8 cellular contexts compared by ENCODE assay signal in genomic region chr17:59668816-59669215, GRCh38. TPM values are rescaled to one million over a fixed set of nuclear protein-coding genes. Genes with fewer than 3 reads are reported as not detected.
A peak's percentile ranks its signal among the peaks of the same experiment; 100 is the strongest.
DNase-seq lines count a peak whose midpoint lies in the region; ATAC-seq and TF ChIP-seq lines count a peak whose summit lies in the region.

No MANE protein-coding gene starts in this region.

- peak overlapping the region; percentile 64 for H3K27ac ChIP-seq in ACC112 (ENCODE audit: low read depth, low read length)
- H3K27ac ChIP-seq in hepatocyte: peak overlapping the region; percentile 3

- H3K27me3 ChIP-seq in ACC112 (ENCODE audit: insufficient read depth, low read length) (no peaks in the 10 kb centered on the region), hepatocyte (no peaks in the 10 kb centered on the region)

- H3K9me3 Mint-ChIP-seq in activated T-helper 2 cell treated with anti-CD3 and anti-CD28 coated beads, Interferon-gamma antibody, Interleukin-2, Interleukin-4, amounts not matched to agents 10 μg/mL and 5 μg/mL and 100 μg/mL, durations not matched to agents 14 hours and 24 hours and 36 hours: no peaks in the 10 kb centered on the region

- no peaks in the 10 kb centered on the region for H3K9me3 ChIP-seq in hepatocyte (ENCODE audit: low read depth)

- intact Hi-C loops in activated T-helper 2 cell treated with anti-CD3 and anti-CD28 coated beads, Interferon-gamma antibody, Interleukin-2, Interleukin-4, amounts not matched to agents 10 μg/mL and 5 μg/mL and 100 μg/mL, durations not matched to agents 14 hours and 24 hours and 36 hours (cut with micrococcal nuclease): no loop called here
- intact Hi-C loops in posterior vena cava (cut with DNase I): no loop called here

- H3K4me3 ChIP-seq in ACC112 (ENCODE audit: low read depth, low read length) (peak overlapping the region; percentile 41; the same call in 1 of the 2 replicates), HFF-Myc (replicated peaks; ENCODE audit: low read depth, low read length) (no peak overlapping the region), hepatocyte (no peak overlapping the region)

- H3K4me3 Mint-ChIP-seq in activated T-helper 2 cell treated with anti-CD3 and anti-CD28 coated beads, Interferon-gamma antibody, Interleukin-2, Interleukin-4, amounts not matched to agents 10 μg/mL and 5 μg/mL and 100 μg/mL, durations not matched to agents 14 hours and 24 hours and 36 hours (ENCODE audit: low read depth): no peak overlapping the region

- peaks cover 14% of the 10 kb centered on the region for H4K20me1 ChIP-seq in hepatocyte (ENCODE audit: insufficient read depth, poor library complexity, severe bottlenecking)

- TF ChIP-seq CTCF in HFF-Myc (IDR thresholded peaks at IDR 0.05; ENCODE audit: low read depth, low read length, missing control alignments) (no peak), hepatocyte (IDR thresholded peaks at IDR 0.05; ENCODE audit: poor library complexity) (no peak)

- no peak overlapping the region for H3K4me2 ChIP-seq in hepatocyte

- H3K36me3 ChIP-seq in ACC112 (ENCODE audit: insufficient read depth, low read length) (peaks cover 46% of the 10 kb centered on the region), hepatocyte (replicated peaks; ENCODE audit: insufficient read depth, low read depth) (peaks cover 11% of the 10 kb centered on the region)

- ATAC-seq in HG02884 (IDR thresholded peaks at IDR 0.05; ENCODE audit: unreplicated experiment): no peak
- no peak for ATAC-seq in HG03460 (IDR thresholded peaks at IDR 0.05; ENCODE audit: unreplicated experiment)

- peaks cover 65% of the 10 kb centered on the region for H3K36me3 Mint-ChIP-seq in activated T-helper 2 cell treated with anti-CD3 and anti-CD28 coated beads, Interferon-gamma antibody, Interleukin-2, Interleukin-4, amounts not matched to agents 10 μg/mL and 5 μg/mL and 100 μg/mL, durations not matched to agents 14 hours and 24 hours and 36 hours (ENCODE audit: low read depth)

- H3K79me2 ChIP-seq in ACC112 (ENCODE audit: control insufficient read depth, insufficient read depth, low read length, unreplicated experiment) (peaks cover 48% of the 10 kb centered on the region), hepatocyte (peaks cover 47% of the 10 kb centered on the region)

- no peaks in the 10 kb centered on the region for H3K27me3 Mint-ChIP-seq in activated T-helper 2 cell treated with anti-CD3 and anti-CD28 coated beads, Interferon-gamma antibody, Interleukin-2, Interleukin-4, amounts not matched to agents 10 μg/mL and 5 μg/mL and 100 μg/mL, durations not matched to agents 14 hours and 24 hours and 36 hours (ENCODE audit: low read depth)

- DNase-seq in HFF-Myc (ENCODE audit: extremely low read depth, low read depth) (peak; percentile 81), hepatocyte (ENCODE audit: low spot score) (no peak), 8988T (no peak), posterior vena cava (ENCODE audit: low spot score) (no peak)
- DNase-seq in activated T-helper 2 cell treated with anti-CD3 and anti-CD28 coated beads, Interferon-gamma antibody, Interleukin-2, Interleukin-4, amounts not matched to agents 10 μg/mL and 5 μg/mL and 100 μg/mL, durations not matched to agents 14 hours and 24 hours and 36 hours (ENCODE audit: low spot score): no peak

- H2AFZ ChIP-seq in ACC112 (ENCODE audit: low read length, unreplicated experiment): no peak overlapping the region
- H2AFZ ChIP-seq in hepatocyte: no peak overlapping the region

- H3K27ac Mint-ChIP-seq in activated T-helper 2 cell treated with anti-CD3 and anti-CD28 coated beads, Interferon-gamma antibody, Interleukin-2, Interleukin-4, amounts not matched to agents 10 μg/mL and 5 μg/mL and 100 μg/mL, durations not matched to agents 14 hours and 24 hours and 36 hours: peak overlapping the region; percentile 42

- WGBS in hepatocyte (ENCODE audit: low lambda C conversion rate, missing lambda C conversion rate): 69% methylated on average over 3 of the region's 3 CpGs

- H3K4me1 ChIP-seq in ACC112 (ENCODE audit: control insufficient read depth, insufficient read depth, low read length, unreplicated experiment) (peaks cover 68% of the 10 kb centered on the region), hepatocyte (ENCODE audit: insufficient read depth) (peaks cover 8% of the 10 kb centered on the region)

- no peaks in the 10 kb centered on the region for H3K9me2 ChIP-seq in hepatocyte (replicated peaks; ENCODE audit: insufficient read depth)

- H3K4me1 Mint-ChIP-seq in activated T-helper 2 cell treated with anti-CD3 and anti-CD28 coated beads, Interferon-gamma antibody, Interleukin-2, Interleukin-4, amounts not matched to agents 10 μg/mL and 5 μg/mL and 100 μg/mL, durations not matched to agents 14 hours and 24 hours and 36 hours (ENCODE audit: low read depth): peaks cover 18% of the 10 kb centered on the region

RNA-seq across cellular contexts. Expression of gene PTRH2, which starts 38.4 kb away (rescaled TPM):
- total RNA-seq in activated T-helper 2 cell treated with anti-CD3 and anti-CD28 coated beads, Interferon-gamma antibody, Interleukin-2, Interleukin-4, amounts not matched to agents 10 μg/mL and 5 μg/mL and 100 μg/mL, durations not matched to agents 14 hours and 24 hours and 36 hours: 48.3 and 50.3 TPM in 2 replicates
- total RNA-seq in hepatocyte (15.7 and 21.9 TPM in 2 replicates), posterior vena cava (10 to 100 TPM; 13.0 to 17.4 TPM)
- polyA plus RNA-seq in hepatocyte: 31.7 and 38.7 TPM in 2 replicates

RNA-seq across cellular contexts. Expression of gene VMP1, which starts 38.6 kb away (rescaled TPM):
- 479 and 499 TPM in 2 replicates for total RNA-seq in activated T-helper 2 cell treated with anti-CD3 and anti-CD28 coated beads, Interferon-gamma antibody, Interleukin-2, Interleukin-4, amounts not matched to agents 10 μg/mL and 5 μg/mL and 100 μg/mL, durations not matched to agents 14 hours and 24 hours and 36 hours
- 466 and 479 TPM in 2 replicates for total RNA-seq in hepatocyte
- 139 and 166 TPM in 2 replicates for polyA plus RNA-seq in hepatocyte
- total RNA-seq in posterior vena cava: 100 to 1,000 TPM; 259 to 390 TPM

RNA-seq across cellular contexts. Expression of gene CLTC, which starts 49.1 kb away (rescaled TPM):
- total RNA-seq in activated T-helper 2 cell treated with anti-CD3 and anti-CD28 coated beads, Interferon-gamma antibody, Interleukin-2, Interleukin-4, amounts not matched to agents 10 μg/mL and 5 μg/mL and 100 μg/mL, durations not matched to agents 14 hours and 24 hours and 36 hours: 188 and 193 TPM in 2 replicates
- total RNA-seq in hepatocyte: 342 and 356 TPM in 2 replicates
- 90.6 and 98.5 TPM in 2 replicates for polyA plus RNA-seq in hepatocyte
- total RNA-seq in posterior vena cava: 100 to 1,000 TPM; 250 to 254 TPM
